15 cellular contexts compared by ENCODE assay signal in the genomic region with DNA sequence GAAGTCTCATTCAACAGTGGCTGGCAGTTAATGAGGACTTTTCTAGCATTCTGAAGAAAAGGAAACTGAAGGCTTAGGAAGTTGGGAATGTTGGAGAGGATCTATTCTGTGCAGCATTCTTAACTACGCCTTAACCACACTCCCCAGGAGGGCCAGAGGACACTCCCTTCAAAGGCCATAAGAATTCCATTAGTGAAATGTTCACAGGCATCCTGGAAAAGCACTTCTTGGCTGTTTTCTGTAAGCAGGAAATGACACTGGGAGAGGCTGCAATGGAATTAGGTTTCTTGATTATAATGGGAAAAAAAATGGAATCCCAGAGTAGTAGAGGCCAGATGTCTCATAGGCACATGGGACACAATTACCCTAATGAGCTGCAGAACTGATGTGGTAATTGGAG.
DNase-seq lines count a peak whose midpoint lies in the region; ATAC-seq and TF ChIP-seq lines count a peak whose summit lies in the region.
"Had no signal": no experiment of that assay in that cellular context is flagged by ENCODE, and none has a peak within 500 bp of the region (broad histone marks: within the 10 kb centered on the region; RNA-seq: fewer than 3 reads in every experiment).

No MANE protein-coding gene starts in this region.

- no peaks in the 10 kb centered on the region for H3F3A ChIP-seq in GM23338 (replicated peaks; ENCODE audit: low read depth)

- 0 out of 2 replicates have a peak overlapping the region, but pooled peaks have one; percentile 28 for H2AFZ ChIP-seq in GM23338

- H3K4me1 Mint-ChIP-seq in GM23338, result no peaks in the 10 kb centered on the region
- H3K4me1 Mint-ChIP-seq: immature natural killer cell had no signal

- H3K36me3 Mint-ChIP-seq in GM23338 (ENCODE audit: low read depth), result peaks cover 6% of the 10 kb centered on the region

- no peak overlapping the region for H3K27ac Mint-ChIP-seq in GM23338
- H3K27ac Mint-ChIP-seq: dendritic cell treated with granulocyte-macrophage colony-stimulating factor and Interleukin-4, amounts not matched to agents 40 ng/mL and 50 ng/mL, for 4 days; immature natural killer cell; naive thymus-derived CD4-positive, alpha-beta T cell had no signal

- DNase-seq in GM23338 (ENCODE audit: low spot score) (no peak), SJCRH30 (peak; percentile 35 to 43), foreskin fibroblast (peak; percentile 55 to 81), stromal cell of bone marrow (ENCODE audit: low read depth) (peak; percentile 79), HuH-7 (ENCODE audit: low spot score) (no peak)
- DNase-seq: activated naive CD4-positive, alpha-beta T cell treated with anti-CD3 and anti-CD28 coated beads, Interleukin-2, amount 50 U/mL, for 16 hours; immature natural killer cell; naive thymus-derived CD4-positive, alpha-beta T cell; NCI-H1048; NCI-H446 treated with DMSO at 0.1 percent for 48 hours; right lobe of liver had no signal

- no peak overlapping the region for H3K4me3 Mint-ChIP-seq in GM23338
- H3K4me3 Mint-ChIP-seq: dendritic cell treated with granulocyte-macrophage colony-stimulating factor and Interleukin-4, amounts not matched to agents 40 ng/mL and 50 ng/mL, for 4 days; immature natural killer cell; naive thymus-derived CD4-positive, alpha-beta T cell had no signal

- H3K4me1 ChIP-seq in GM23338 (ENCODE audit: insufficient read depth) (no peaks in the 10 kb centered on the region), SJCRH30 (peaks cover 25% of the 10 kb centered on the region)
- H3K4me1 ChIP-seq: right lobe of liver had no signal

- no peak overlapping the region for H3K4me2 ChIP-seq in GM23338

- H3K4me3 ChIP-seq in GM23338, result no peak overlapping the region
- no peak overlapping the region for H3K4me3 ChIP-seq in SJCRH30
- no peak overlapping the region for H3K4me3 ChIP-seq in foreskin fibroblast (ENCODE audit: low read depth in 1 of 2, low read length in 2 of 2)
- H3K4me3 ChIP-seq: right lobe of liver, thoracic aorta had no signal

- H3K9me3 ChIP-seq in SJCRH30 (replicated peaks), result peaks cover 14% of the 10 kb centered on the region
- H3K9me3 ChIP-seq: right lobe of liver, thoracic aorta had no signal

- no peaks in the 10 kb centered on the region for H3K79me2 ChIP-seq in GM23338 (replicated peaks; ENCODE audit: insufficient read depth)

- peaks cover 9% of the 10 kb centered on the region for H3K9me3 Mint-ChIP-seq in GM23338

- no peaks in the 10 kb centered on the region for H4K20me1 ChIP-seq in GM23338 (replicated peaks; ENCODE audit: insufficient read depth)

- H3K27me3 ChIP-seq in GM23338 (ENCODE audit: insufficient read depth) (no peaks in the 10 kb centered on the region), SJCRH30 (no peaks in the 10 kb centered on the region)
- H3K27me3 ChIP-seq: right lobe of liver had no signal

- TF ChIP-seq CTCF in GM23338 (conservative IDR thresholded peaks at IDR 0.05; ENCODE audit: low read depth in 2 of 2) (no peak), foreskin fibroblast (IDR thresholded peaks at IDR 0.05; ENCODE audit: low read depth, low read length) (no peak)

- ATAC-seq in GM23338 (no peak), GM18873 (IDR thresholded peaks at IDR 0.05; ENCODE audit: low FRiP score, unreplicated experiment) (no peak)
- no peak for ATAC-seq in activated CD4-positive, CD25-positive, alpha-beta regulatory T cell treated with anti-CD3 and anti-CD28 coated beads, Interleukin-2, amount 50 U/mL, for 24 hours
- ATAC-seq: naive thymus-derived CD4-positive, alpha-beta T cell had no signal

- H3K36me3 ChIP-seq in GM23338 (ENCODE audit: insufficient read depth) (no peaks in the 10 kb centered on the region), SJCRH30 (no peaks in the 10 kb centered on the region)
- H3K36me3 ChIP-seq: right lobe of liver, thoracic aorta had no signal

- peaks cover 12% of the 10 kb centered on the region for H3K9me2 ChIP-seq in GM23338 (ENCODE audit: insufficient read depth)

- H3K27ac ChIP-seq in GM23338 (ENCODE audit: low read depth), result no peak overlapping the region
- peak overlapping the region; percentile 17; the same call in 1 of the 2 replicates for H3K27ac ChIP-seq in SJCRH30
- H3K27ac ChIP-seq: right lobe of liver, thoracic aorta had no signal

- no peaks in the 10 kb centered on the region for H3K27me3 Mint-ChIP-seq in GM23338 (ENCODE audit: insufficient read depth, low read depth, poor library complexity)
- H3K27me3 Mint-ChIP-seq: naive thymus-derived CD4-positive, alpha-beta T cell had no signal

TF ChIP-seq in GM23338, 12 proteins besides CTCF, POLR2A, EP300 and RAD21:
- no peak for TF ChIP-seq JUNB (IDR thresholded peaks at IDR 0.05; ENCODE audit: unreplicated experiment)
- TF ChIP-seq, protein P1, sequence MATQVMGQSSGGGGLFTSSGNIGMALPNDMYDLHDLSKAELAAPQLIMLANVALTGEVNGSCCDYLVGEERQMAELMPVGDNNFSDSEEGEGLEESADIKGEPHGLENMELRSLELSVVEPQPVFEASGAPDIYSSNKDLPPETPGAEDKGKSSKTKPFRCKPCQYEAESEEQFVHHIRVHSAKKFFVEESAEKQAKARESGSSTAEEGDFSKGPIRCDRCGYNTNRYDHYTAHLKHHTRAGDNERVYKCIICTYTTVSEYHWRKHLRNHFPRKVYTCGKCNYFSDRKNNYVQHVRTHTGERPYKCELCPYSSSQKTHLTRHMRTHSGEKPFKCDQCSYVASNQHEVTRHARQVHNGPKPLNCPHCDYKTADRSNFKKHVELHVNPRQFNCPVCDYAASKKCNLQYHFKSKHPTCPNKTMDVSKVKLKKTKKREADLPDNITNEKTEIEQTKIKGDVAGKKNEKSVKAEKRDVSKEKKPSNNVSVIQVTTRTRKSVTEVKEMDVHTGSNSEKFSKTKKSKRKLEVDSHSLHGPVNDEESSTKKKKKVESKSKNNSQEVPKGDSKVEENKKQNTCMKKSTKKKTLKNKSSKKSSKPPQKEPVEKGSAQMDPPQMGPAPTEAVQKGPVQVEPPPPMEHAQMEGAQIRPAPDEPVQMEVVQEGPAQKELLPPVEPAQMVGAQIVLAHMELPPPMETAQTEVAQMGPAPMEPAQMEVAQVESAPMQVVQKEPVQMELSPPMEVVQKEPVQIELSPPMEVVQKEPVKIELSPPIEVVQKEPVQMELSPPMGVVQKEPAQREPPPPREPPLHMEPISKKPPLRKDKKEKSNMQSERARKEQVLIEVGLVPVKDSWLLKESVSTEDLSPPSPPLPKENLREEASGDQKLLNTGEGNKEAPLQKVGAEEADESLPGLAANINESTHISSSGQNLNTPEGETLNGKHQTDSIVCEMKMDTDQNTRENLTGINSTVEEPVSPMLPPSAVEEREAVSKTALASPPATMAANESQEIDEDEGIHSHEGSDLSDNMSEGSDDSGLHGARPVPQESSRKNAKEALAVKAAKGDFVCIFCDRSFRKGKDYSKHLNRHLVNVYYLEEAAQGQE (IDR thresholded peaks at IDR 0.05; ENCODE audit: unreplicated experiment), result no peak
- no peak for TF ChIP-seq STAT1 (IDR thresholded peaks at IDR 0.05; ENCODE audit: unreplicated experiment)

Comparison
In these comparisons a context has a peak if more than half of its experiments do, and no peak if none do; other contexts are left out.
1. DNase-seq: peak in SJCRH30 (2 of 2), foreskin fibroblast (2 of 2) and stromal cell of bone marrow (single experiment); none in GM23338 (single experiment) and HuH-7 (single experiment).